ENCODE assay signal across 1 cellular context in genomic region chr18:58176915-58177717, GRCh38.
A peak's percentile ranks its signal among the peaks of the same experiment; 100 is the strongest.
TF ChIP-seq lines count a peak whose summit lies in the region.

No MANE protein-coding gene starts in this region.

TF ChIP-seq in SK-N-SH, 30 proteins besides CTCF, POLR2A, EP300 and RAD21 (continued from another document):
- TF ChIP-seq, protein P1, sequence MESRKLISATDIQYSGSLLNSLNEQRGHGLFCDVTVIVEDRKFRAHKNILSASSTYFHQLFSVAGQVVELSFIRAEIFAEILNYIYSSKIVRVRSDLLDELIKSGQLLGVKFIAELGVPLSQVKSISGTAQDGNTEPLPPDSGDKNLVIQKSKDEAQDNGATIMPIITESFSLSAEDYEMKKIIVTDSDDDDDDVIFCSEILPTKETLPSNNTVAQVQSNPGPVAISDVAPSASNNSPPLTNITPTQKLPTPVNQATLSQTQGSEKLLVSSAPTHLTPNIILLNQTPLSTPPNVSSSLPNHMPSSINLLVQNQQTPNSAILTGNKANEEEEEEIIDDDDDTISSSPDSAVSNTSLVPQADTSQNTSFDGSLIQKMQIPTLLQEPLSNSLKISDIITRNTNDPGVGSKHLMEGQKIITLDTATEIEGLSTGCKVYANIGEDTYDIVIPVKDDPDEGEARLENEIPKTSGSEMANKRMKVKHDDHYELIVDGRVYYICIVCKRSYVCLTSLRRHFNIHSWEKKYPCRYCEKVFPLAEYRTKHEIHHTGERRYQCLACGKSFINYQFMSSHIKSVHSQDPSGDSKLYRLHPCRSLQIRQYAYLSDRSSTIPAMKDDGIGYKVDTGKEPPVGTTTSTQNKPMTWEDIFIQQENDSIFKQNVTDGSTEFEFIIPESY (IDR thresholded peaks at IDR 0.05; ENCODE audit: borderline replicate concordance, low read depth), result no peak
- TF ChIP-seq USF1 (IDR thresholded peaks at IDR 0.05; ENCODE audit: borderline replicate concordance, low read depth) (no peak), TEAD4 (IDR thresholded peaks at IDR 0.05; ENCODE audit: borderline replicate concordance, insufficient read depth) (no peak), ELF1 (IDR thresholded peaks at IDR 0.05) (peak; percentile 69; the same call in 1 of the 2 replicates), TCF12 (IDR thresholded peaks at IDR 0.05) (peak; percentile 63), SIN3A (IDR thresholded peaks at IDR 0.05; ENCODE audit: borderline replicate concordance, low read depth, low read length) (no peak), REST (IDR thresholded peaks at IDR 0.05; ENCODE audit: low read depth, low read length) (no peak)
